Comparison of ENCODE assay signal across 8 cellular contexts in genomic region chr20:50111829-50112495, GRCh38. TPM values are rescaled to one million over a fixed set of nuclear protein-coding genes. Genes with fewer than 3 reads are reported as not detected.
DNase-seq lines count a peak whose midpoint lies in the region; ATAC-seq, FAIRE-seq and TF ChIP-seq lines count a peak whose summit lies in the region.

No MANE protein-coding gene starts in this region.

- H3K36me3 Mint-ChIP-seq in activated naive CD4-positive, alpha-beta T cell treated with anti-CD3 and anti-CD28 coated beads, Interleukin-2, amount 50 U/mL, for 72 hours = peaks cover 31 to 34% of the 10 kb centered on the region in 2 donors

- H3K27me3 Mint-ChIP-seq in stimulated activated naive CD8-positive, alpha-beta T cell treated with anti-CD3 and anti-CD28 coated beads, Interleukin-15, amount 100 ng/mL, for 72 hours = no peaks in the 10 kb centered on the region

- peak overlapping the region; percentile 94 to 98 for H3K4me3 Mint-ChIP-seq in stimulated activated naive CD8-positive, alpha-beta T cell treated with anti-CD3 and anti-CD28 coated beads, Interleukin-15, amount 100 ng/mL, for 72 hours

- H2AFZ ChIP-seq in keratinocyte (ENCODE audit: control insufficient read depth, low read length) = no peak overlapping the region

- H3K36me3 ChIP-seq in HUES64 (ENCODE audit: insufficient read depth, low read length) (peaks cover 6% of the 10 kb centered on the region; the same call in 1 of the 2 replicates), keratinocyte (ENCODE audit: control insufficient read depth in 2 of 2, extremely low read depth in 1 of 2, insufficient read depth in 2 of 2, low read length in 2 of 2) (peaks cover 9 to 21% of the 10 kb centered on the region in 2 experiments)

- H3K4me3 ChIP-seq in HUES64 (ENCODE audit: low read length) (peak overlapping the region; percentile 93), keratinocyte (ENCODE audit: control insufficient read depth in 2 of 3, extremely low read depth in 1 of 3, insufficient read depth in 2 of 3, low read depth in 1 of 3, low read length in 3 of 3) (peak overlapping the region; percentile 84 to 85 (median 85))

- H3K4me1 ChIP-seq in HUES64 (ENCODE audit: insufficient read depth, low read length) = peaks cover 19% of the 10 kb centered on the region; the same call in 1 of the 2 replicates
- H3K4me1 ChIP-seq in keratinocyte (ENCODE audit: control insufficient read depth, extremely low read depth, insufficient read depth, low read length) = peaks cover 45% of the 10 kb centered on the region

- FAIRE-seq in keratinocyte (lab: Jason Lieb, UNC) = no peak

- no peak for TF ChIP-seq CTCF in keratinocyte (optimal IDR thresholded peaks at IDR 0.05 in 1 of 3, IDR thresholded peaks at IDR 0.05 in 1 of 3, conservative IDR thresholded peaks at IDR 0.05 in 1 of 3; ENCODE audit: extremely low read depth in 1 of 3, insufficient read depth in 2 of 3, low read length in 3 of 3)

- 22% methylated on average over 9 of the region's 9 CpGs for WGBS in HUES64

- dilution Hi-C loops in keratinocyte (cut with MboI; ENCODE audit: extremely low pct_ligation_motif_present, low sequenced_read_pairs) = no loop called here

- peaks cover 67% of the 10 kb centered on the region for H3K79me2 ChIP-seq in keratinocyte (ENCODE audit: control insufficient read depth, insufficient read depth, low read length)

- H4K20me1 ChIP-seq in keratinocyte (ENCODE audit: control insufficient read depth, extremely low read depth, insufficient read depth, low read length) = peaks cover 40% of the 10 kb centered on the region

- H3K9me3 Mint-ChIP-seq in activated naive CD4-positive, alpha-beta T cell treated with anti-CD3 and anti-CD28 coated beads, Interleukin-2, amount 50 U/mL, for 72 hours = no peaks in the 10 kb centered on the region
- H3K9me3 Mint-ChIP-seq in stimulated activated naive CD8-positive, alpha-beta T cell treated with anti-CD3 and anti-CD28 coated beads, Interleukin-15, amount 100 ng/mL, for 72 hours = no peaks in the 10 kb centered on the region

- peaks cover 7% of the 10 kb centered on the region for H3K9me1 ChIP-seq in keratinocyte (ENCODE audit: control insufficient read depth, extremely low read depth, insufficient read depth, low read length)

- no peaks in the 10 kb centered on the region for H3K27me3 ChIP-seq in HUES64 (ENCODE audit: insufficient read depth, low read length)
- H3K27me3 ChIP-seq in keratinocyte (ENCODE audit: control insufficient read depth, extremely low read depth, insufficient read depth, low read length) = no peaks in the 10 kb centered on the region

- no peak for ATAC-seq in activated naive CD4-positive, alpha-beta T cell treated with anti-CD3 and anti-CD28 coated beads, Interleukin-2, amount 50 U/mL, for 72 hours
- ATAC-seq in stimulated activated naive CD8-positive, alpha-beta T cell treated with anti-CD3 and anti-CD28 coated beads, Interleukin-15, amount 100 ng/mL, for 72 hours = no peak
- ATAC-seq in GM18498 (IDR thresholded peaks at IDR 0.05; ENCODE audit: unreplicated experiment) = no peak
- no peak for ATAC-seq in HG02840 (IDR thresholded peaks at IDR 0.05; ENCODE audit: low FRiP score, unreplicated experiment)

- H3K9ac ChIP-seq in HUES64 (ENCODE audit: low read depth, low read length) (peak overlapping the region; percentile 89), keratinocyte (ENCODE audit: control insufficient read depth, extremely low read depth, insufficient read depth, low read length) (peak overlapping the region; percentile 95)

- H3K9me3 ChIP-seq in HUES64 (ENCODE audit: insufficient read depth, low read depth, low read length) (no peaks in the 10 kb centered on the region), keratinocyte (ENCODE audit: control insufficient read depth, low read depth, low read length) (no peaks in the 10 kb centered on the region)

- DNase-seq in activated naive CD4-positive, alpha-beta T cell treated with anti-CD3 and anti-CD28 coated beads, Interleukin-2, amount 50 U/mL, for 72 hours (ENCODE audit: low spot score in 2 of 2) = no peak
- DNase-seq in keratinocyte (ENCODE audit: low read depth, low spot score) (no peak), NCI-H748 treated with DMSO at 0.1 percent for 48 hours (lab: John Stamatoyannopoulos, UW) (no peak), COLO829 (ENCODE audit: low spot score) (no peak)
- DNase-seq in stimulated activated naive CD8-positive, alpha-beta T cell treated with anti-CD3 and anti-CD28 coated beads, Interleukin-15, amount 100 ng/mL, for 72 hours = no peak

- H3K27ac Mint-ChIP-seq in activated naive CD4-positive, alpha-beta T cell treated with anti-CD3 and anti-CD28 coated beads, Interleukin-2, amount 50 U/mL, for 72 hours = peak overlapping the region; percentile 92 to 99
- peak overlapping the region; percentile 96 to 97 for H3K27ac Mint-ChIP-seq in stimulated activated naive CD8-positive, alpha-beta T cell treated with anti-CD3 and anti-CD28 coated beads, Interleukin-15, amount 100 ng/mL, for 72 hours

- H3K27ac ChIP-seq in HUES64 (ENCODE audit: low read depth, low read length) (no peak overlapping the region), keratinocyte (ENCODE audit: control insufficient read depth, insufficient read depth, low read length) (peak overlapping the region; percentile 87)

- H3K4me1 Mint-ChIP-seq in stimulated activated naive CD8-positive, alpha-beta T cell treated with anti-CD3 and anti-CD28 coated beads, Interleukin-15, amount 100 ng/mL, for 72 hours = peaks cover 91% of the 10 kb centered on the region

- H3K4me2 ChIP-seq in keratinocyte (ENCODE audit: control insufficient read depth, extremely low read depth, insufficient read depth, low read depth, low read length) = peak overlapping the region; percentile 100

RNA-seq across cellular contexts. Expression of gene UBE2V1, which starts 1.0 kb away (rescaled TPM):
- polyA plus RNA-seq in HUES64 (2013, experiment 1 of 2) = 138 TPM
- 169 TPM for polyA plus RNA-seq in HUES64 (2013, experiment 2 of 2)
- total RNA-seq in activated naive CD4-positive, alpha-beta T cell treated with anti-CD3 and anti-CD28 coated beads, Interleukin-2, amount 50 U/mL, for 72 hours = 100 to 1,000 TPM; 152 to 221 TPM
- polyA plus RNA-seq in keratinocyte = 61.8 to 155 TPM (median 117 TPM) in 3 replicates
- 233 TPM for polyA plus RNA-seq in keratinocyte (2011; ENCODE audit: low read depth)
- polyA plus RNA-seq in keratinocyte (2011; cell fraction: cytosol; rRNA removed) = 146 and 182 TPM in 2 replicates
- 132 and 143 TPM in 2 replicates for polyA plus RNA-seq in keratinocyte (2011; cell fraction: nucleus; rRNA removed)
- 92.0 and 131 TPM in 2 replicates for polyA plus RNA-seq in keratinocyte (2012; ENCODE audit: low replicate concordance)
- polyA minus RNA-seq in keratinocyte = 32.3 to 92.9 TPM (median 62.0 TPM) in 3 replicates
- 37.2 TPM for polyA minus RNA-seq in keratinocyte (2011; cell fraction: cytosol; rRNA and poly(A)+ RNA removed)
- polyA minus RNA-seq in keratinocyte (2011; cell fraction: nucleus; rRNA and poly(A)+ RNA removed) = 32.3 and 62.8 TPM in 2 replicates

RNA-seq across cellular contexts. Expression of gene PEDS1, which starts 41.6 kb away (rescaled TPM):
- polyA plus RNA-seq in HUES64 (2013, experiment 1 of 2) = 27.6 TPM
- polyA plus RNA-seq in HUES64 (2013, experiment 2 of 2) = 33.6 TPM
- total RNA-seq in activated naive CD4-positive, alpha-beta T cell treated with anti-CD3 and anti-CD28 coated beads, Interleukin-2, amount 50 U/mL, for 72 hours = 10 to 100 TPM; 14.8 to 21.2 TPM
- 48.7 to 77.3 TPM (median 62.3 TPM) in 3 replicates for polyA plus RNA-seq in keratinocyte
- polyA plus RNA-seq in keratinocyte (2011; ENCODE audit: low read depth) = 33.8 TPM
- 70.2 and 70.3 TPM in 2 replicates for polyA plus RNA-seq in keratinocyte (2011; cell fraction: cytosol; rRNA removed)
- 95.5 and 103 TPM in 2 replicates for polyA plus RNA-seq in keratinocyte (2011; cell fraction: nucleus; rRNA removed)
- polyA plus RNA-seq in keratinocyte (2012; ENCODE audit: low replicate concordance) = 45.3 and 52.4 TPM in 2 replicates
- polyA minus RNA-seq in keratinocyte = 117 to 209 TPM (median 146 TPM) in 3 replicates
- polyA minus RNA-seq in keratinocyte (2011; cell fraction: cytosol; rRNA and poly(A)+ RNA removed) = 103 TPM
- polyA minus RNA-seq in keratinocyte (2011; cell fraction: nucleus; rRNA and poly(A)+ RNA removed) = 42.4 and 47.5 TPM in 2 replicates
